In genomic region chr15:84840741-84841429, GRCh38 we compare ENCODE assay signal across 1 cellular context.
A peak's percentile ranks its signal among the peaks of the same experiment; 100 is the strongest.
TF ChIP-seq lines count a peak whose summit lies in the region.

No MANE protein-coding gene starts in this region.

TF ChIP-seq in HEK293, 187 proteins besides CTCF, POLR2A, EP300 and RAD21 (continued from another document):
- TF ChIP-seq ZNF518A (tag by site-specific recombination; conservative IDR thresholded peaks at IDR 0.05; ENCODE audit: low read depth), result no peak
- TF ChIP-seq, protein P1, sequence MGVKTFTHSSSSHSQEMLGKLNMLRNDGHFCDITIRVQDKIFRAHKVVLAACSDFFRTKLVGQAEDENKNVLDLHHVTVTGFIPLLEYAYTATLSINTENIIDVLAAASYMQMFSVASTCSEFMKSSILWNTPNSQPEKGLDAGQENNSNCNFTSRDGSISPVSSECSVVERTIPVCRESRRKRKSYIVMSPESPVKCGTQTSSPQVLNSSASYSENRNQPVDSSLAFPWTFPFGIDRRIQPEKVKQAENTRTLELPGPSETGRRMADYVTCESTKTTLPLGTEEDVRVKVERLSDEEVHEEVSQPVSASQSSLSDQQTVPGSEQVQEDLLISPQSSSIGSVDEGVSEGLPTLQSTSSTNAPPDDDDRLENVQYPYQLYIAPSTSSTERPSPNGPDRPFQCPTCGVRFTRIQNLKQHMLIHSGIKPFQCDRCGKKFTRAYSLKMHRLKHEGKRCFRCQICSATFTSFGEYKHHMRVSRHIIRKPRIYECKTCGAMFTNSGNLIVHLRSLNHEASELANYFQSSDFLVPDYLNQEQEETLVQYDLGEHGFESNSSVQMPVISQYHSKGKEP (tag by site-specific recombination; IDR thresholded peaks at IDR 0.05), result no peak
- TF ChIP-seq ZBTB21 (tag by site-specific recombination; IDR thresholded peaks at IDR 0.05), result 0 out of 2 replicates have a peak, but pooled peaks have one; percentile 26
- no peak for TF ChIP-seq ZNF555 (tag by site-specific recombination; conservative IDR thresholded peaks at IDR 0.05)
- no peak for TF ChIP-seq PRDM6 (tag by site-specific recombination; IDR thresholded peaks at IDR 0.05)
- no peak for TF ChIP-seq MZF1 (tag by site-specific recombination; IDR thresholded peaks at IDR 0.05; ENCODE audit: borderline replicate concordance)
- TF ChIP-seq HIC1 (tag by site-specific recombination; IDR thresholded peaks at IDR 0.05), result peak; percentile 16; the same call in 1 of the 2 replicates
- no peak for TF ChIP-seq ZNF133 (tag by site-specific recombination; IDR thresholded peaks at IDR 0.05)
- no peak for TF ChIP-seq ZNF155 (tag by site-specific recombination; IDR thresholded peaks at IDR 0.05)
